Comparison of ENCODE assay signal across 1 cellular context in the genomic region with DNA sequence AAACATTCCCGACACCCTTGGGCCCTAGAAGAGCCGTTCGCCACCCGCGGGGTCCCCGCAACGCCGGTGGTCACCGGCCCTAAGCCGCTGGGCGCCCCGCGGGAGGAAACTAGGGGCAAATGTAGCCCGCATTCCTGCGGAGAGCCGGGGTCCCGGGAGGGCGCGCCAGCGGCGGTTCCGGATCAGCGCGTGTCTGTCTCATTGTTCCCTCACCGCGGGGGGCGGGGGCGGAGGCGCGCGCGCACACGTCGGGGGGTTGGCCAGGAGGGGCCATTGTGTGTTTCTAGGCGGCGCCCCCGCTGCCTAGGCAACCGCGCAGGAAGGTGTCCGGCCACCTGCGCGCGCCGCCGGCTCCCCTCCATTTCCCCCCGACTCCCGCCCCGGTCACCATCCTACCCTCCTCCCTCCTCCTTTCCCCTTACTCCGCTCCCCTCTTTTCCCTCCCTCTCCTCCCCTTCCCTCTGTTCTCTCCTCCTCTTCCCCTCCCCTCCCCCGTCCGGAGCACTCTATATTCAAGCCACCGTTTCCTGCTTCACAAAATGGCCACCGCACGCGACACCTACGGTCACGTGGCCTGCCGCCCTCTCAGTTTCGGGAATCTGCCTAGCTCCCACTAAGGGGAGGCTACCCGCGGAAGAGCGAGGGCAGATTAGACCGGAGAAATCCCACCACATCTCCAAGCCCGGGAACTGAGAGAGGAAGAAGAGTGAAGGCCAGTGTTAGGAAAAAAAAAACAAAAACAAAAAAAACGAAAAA.
TF ChIP-seq lines count a peak whose summit lies in the region.

No MANE protein-coding gene starts in this region.

TF ChIP-seq in SK-N-SH, 30 proteins besides CTCF, POLR2A, EP300 and RAD21 (continued from another document):
- TF ChIP-seq, protein P1, sequence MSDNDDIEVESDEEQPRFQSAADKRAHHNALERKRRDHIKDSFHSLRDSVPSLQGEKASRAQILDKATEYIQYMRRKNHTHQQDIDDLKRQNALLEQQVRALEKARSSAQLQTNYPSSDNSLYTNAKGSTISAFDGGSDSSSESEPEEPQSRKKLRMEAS (IDR thresholded peaks at IDR 0.05; ENCODE audit: low read depth): peak; percentile 99
- TF ChIP-seq GABPA (IDR thresholded peaks at IDR 0.05; ENCODE audit: low read depth): no peak; the same call in 1 of the 2 replicates
- TF ChIP-seq, protein P2, sequence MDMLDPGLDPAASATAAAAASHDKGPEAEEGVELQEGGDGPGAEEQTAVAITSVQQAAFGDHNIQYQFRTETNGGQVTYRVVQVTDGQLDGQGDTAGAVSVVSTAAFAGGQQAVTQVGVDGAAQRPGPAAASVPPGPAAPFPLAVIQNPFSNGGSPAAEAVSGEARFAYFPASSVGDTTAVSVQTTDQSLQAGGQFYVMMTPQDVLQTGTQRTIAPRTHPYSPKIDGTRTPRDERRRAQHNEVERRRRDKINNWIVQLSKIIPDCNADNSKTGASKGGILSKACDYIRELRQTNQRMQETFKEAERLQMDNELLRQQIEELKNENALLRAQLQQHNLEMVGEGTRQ (IDR thresholded peaks at IDR 0.05; ENCODE audit: borderline replicate concordance, low read depth, low read length): peak; percentile 74
- TF ChIP-seq TEAD4 (IDR thresholded peaks at IDR 0.05; ENCODE audit: borderline replicate concordance, insufficient read depth): peak; percentile 29; the same call in 1 of the 2 replicates
- no peak for TF ChIP-seq GATA2 (CRISPR knock-in tag; IDR thresholded peaks at IDR 0.05)
TF ChIP-seq in SK-N-SH: peak in this region for 13.
